ENCODE assay signal across 2 cellular contexts in the genomic region with DNA sequence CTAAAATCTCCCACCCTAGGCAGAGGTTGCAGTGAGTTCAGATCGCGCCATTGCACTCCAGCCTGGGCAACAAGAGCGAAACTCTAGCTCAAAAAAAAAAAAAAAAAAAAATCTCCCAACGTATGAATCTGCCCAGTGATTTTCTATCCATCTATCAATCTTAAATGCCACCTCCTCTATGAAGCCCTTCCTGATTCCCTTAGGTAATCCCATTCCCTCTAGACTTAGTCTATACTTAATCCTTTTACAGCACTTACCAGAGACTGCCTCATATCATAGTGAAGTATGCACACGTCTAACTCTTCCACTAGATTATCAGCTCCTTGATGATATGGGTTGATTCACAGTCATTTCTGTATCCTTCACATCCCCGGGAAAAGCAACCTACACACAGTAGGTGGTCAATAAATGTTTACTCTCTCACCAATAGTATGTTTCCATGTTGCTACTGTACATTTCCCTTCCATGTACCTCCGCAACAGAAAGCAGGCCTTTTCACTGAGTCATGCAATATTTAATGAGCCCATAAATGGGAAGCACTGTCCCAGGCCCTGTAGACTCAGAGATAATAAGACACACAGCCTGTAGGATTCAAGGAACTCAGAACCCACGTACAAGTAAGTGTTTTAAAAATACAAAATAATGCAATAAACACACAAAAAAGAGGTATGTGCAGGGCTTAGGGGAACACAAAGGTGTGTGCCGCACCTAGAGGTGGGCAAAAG.
TF ChIP-seq lines count a peak whose summit lies in the region.

No MANE protein-coding gene starts in this region.

TF ChIP-seq in SK-N-SH, 30 proteins besides CTCF, POLR2A, EP300 and RAD21 (continued from another document):
- TF ChIP-seq, protein P1, sequence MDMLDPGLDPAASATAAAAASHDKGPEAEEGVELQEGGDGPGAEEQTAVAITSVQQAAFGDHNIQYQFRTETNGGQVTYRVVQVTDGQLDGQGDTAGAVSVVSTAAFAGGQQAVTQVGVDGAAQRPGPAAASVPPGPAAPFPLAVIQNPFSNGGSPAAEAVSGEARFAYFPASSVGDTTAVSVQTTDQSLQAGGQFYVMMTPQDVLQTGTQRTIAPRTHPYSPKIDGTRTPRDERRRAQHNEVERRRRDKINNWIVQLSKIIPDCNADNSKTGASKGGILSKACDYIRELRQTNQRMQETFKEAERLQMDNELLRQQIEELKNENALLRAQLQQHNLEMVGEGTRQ (IDR thresholded peaks at IDR 0.05; ENCODE audit: borderline replicate concordance, low read depth, low read length), result no peak
- TF ChIP-seq EZH2phosphoT487 (IDR thresholded peaks at IDR 0.05; ENCODE audit: borderline replicate concordance, low read depth), result no peak
- TF ChIP-seq ELF1 (IDR thresholded peaks at IDR 0.05), result no peak
- TF ChIP-seq, protein P2, sequence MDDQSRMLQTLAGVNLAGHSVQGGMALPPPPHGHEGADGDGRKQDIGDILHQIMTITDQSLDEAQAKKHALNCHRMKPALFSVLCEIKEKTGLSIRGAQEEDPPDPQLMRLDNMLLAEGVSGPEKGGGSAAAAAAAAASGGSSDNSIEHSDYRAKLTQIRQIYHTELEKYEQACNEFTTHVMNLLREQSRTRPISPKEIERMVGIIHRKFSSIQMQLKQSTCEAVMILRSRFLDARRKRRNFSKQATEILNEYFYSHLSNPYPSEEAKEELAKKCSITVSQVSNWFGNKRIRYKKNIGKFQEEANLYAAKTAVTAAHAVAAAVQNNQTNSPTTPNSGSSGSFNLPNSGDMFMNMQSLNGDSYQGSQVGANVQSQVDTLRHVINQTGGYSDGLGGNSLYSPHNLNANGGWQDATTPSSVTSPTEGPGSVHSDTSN (IDR thresholded peaks at IDR 0.05), result no peak
- TF ChIP-seq RXRA (IDR thresholded peaks at IDR 0.05; ENCODE audit: borderline replicate concordance, low read depth), result no peak
- TF ChIP-seq SMC3 (IDR thresholded peaks at IDR 0.05; ENCODE audit: low read depth, low read length), result no peak
- no peak for TF ChIP-seq NRF1 (IDR thresholded peaks at IDR 0.05; ENCODE audit: low read depth, low read length)
- TF ChIP-seq MXI1 (IDR thresholded peaks at IDR 0.05; ENCODE audit: low read depth, low read length), result no peak
- no peak for TF ChIP-seq TEAD4 (IDR thresholded peaks at IDR 0.05; ENCODE audit: borderline replicate concordance, insufficient read depth)
- no peak for TF ChIP-seq GABPA (IDR thresholded peaks at IDR 0.05; ENCODE audit: low read depth)
- TF ChIP-seq YY1 (IDR thresholded peaks at IDR 0.05; ENCODE audit: low read depth), result no peak
- TF ChIP-seq, protein P3, sequence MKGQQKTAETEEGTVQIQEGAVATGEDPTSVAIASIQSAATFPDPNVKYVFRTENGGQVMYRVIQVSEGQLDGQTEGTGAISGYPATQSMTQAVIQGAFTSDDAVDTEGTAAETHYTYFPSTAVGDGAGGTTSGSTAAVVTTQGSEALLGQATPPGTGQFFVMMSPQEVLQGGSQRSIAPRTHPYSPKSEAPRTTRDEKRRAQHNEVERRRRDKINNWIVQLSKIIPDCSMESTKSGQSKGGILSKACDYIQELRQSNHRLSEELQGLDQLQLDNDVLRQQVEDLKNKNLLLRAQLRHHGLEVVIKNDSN (IDR thresholded peaks at IDR 0.05; ENCODE audit: borderline replicate concordance, low read depth), result no peak
- TF ChIP-seq, protein P4, sequence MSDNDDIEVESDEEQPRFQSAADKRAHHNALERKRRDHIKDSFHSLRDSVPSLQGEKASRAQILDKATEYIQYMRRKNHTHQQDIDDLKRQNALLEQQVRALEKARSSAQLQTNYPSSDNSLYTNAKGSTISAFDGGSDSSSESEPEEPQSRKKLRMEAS (IDR thresholded peaks at IDR 0.05; ENCODE audit: low read depth), result no peak
- TF ChIP-seq FOXM1 (IDR thresholded peaks at IDR 0.05; ENCODE audit: low read depth), result no peak
TF ChIP-seq in SK-N-SH: peak in this region for 0.

TF ChIP-seq in SK-N-SH treated with all-trans-retinoic acid at 6 μM for 48 hours, 23 proteins besides CTCF, POLR2A, EP300 and RAD21 (continued from another document):
- TF ChIP-seq, protein P5, sequence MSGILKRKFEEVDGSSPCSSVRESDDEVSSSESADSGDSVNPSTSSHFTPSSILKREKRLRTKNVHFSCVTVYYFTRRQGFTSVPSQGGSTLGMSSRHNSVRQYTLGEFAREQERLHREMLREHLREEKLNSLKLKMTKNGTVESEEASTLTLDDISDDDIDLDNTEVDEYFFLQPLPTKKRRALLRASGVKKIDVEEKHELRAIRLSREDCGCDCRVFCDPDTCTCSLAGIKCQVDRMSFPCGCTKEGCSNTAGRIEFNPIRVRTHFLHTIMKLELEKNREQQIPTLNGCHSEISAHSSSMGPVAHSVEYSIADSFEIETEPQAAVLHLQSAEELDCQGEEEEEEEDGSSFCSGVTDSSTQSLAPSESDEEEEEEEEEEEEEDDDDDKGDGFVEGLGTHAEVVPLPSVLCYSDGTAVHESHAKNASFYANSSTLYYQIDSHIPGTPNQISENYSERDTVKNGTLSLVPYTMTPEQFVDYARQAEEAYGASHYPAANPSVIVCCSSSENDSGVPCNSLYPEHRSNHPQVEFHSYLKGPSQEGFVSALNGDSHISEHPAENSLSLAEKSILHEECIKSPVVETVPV (CRISPR knock-in tag; IDR thresholded peaks at IDR 0.05), result no peak
- TF ChIP-seq ZFP3 (CRISPR knock-in tag; IDR thresholded peaks at IDR 0.05) (no peak), ZFP30 (CRISPR knock-in tag; IDR thresholded peaks at IDR 0.05) (no peak), ESRRG (CRISPR knock-in tag; IDR thresholded peaks at IDR 0.05) (no peak), PPARA (CRISPR knock-in tag; IDR thresholded peaks at IDR 0.05; ENCODE audit: borderline replicate concordance) (no peak), ZNF565 (CRISPR knock-in tag; conservative IDR thresholded peaks at IDR 0.05; ENCODE audit: low read depth) (no peak), ISL1 (CRISPR knock-in tag; IDR thresholded peaks at IDR 0.05) (no peak), RARB (CRISPR knock-in tag; IDR thresholded peaks at IDR 0.05) (no peak), SNAI2 (CRISPR knock-in tag; IDR thresholded peaks at IDR 0.05) (no peak), OSR1 (CRISPR knock-in tag; IDR thresholded peaks at IDR 0.05) (no peak), ZNF8 (CRISPR knock-in tag; IDR thresholded peaks at IDR 0.05) (no peak), CSDC2 (CRISPR knock-in tag; IDR thresholded peaks at IDR 0.05) (no peak), GLIS3 (CRISPR knock-in tag; IDR thresholded peaks at IDR 0.05) (no peak)
- TF ChIP-seq, protein P6, sequence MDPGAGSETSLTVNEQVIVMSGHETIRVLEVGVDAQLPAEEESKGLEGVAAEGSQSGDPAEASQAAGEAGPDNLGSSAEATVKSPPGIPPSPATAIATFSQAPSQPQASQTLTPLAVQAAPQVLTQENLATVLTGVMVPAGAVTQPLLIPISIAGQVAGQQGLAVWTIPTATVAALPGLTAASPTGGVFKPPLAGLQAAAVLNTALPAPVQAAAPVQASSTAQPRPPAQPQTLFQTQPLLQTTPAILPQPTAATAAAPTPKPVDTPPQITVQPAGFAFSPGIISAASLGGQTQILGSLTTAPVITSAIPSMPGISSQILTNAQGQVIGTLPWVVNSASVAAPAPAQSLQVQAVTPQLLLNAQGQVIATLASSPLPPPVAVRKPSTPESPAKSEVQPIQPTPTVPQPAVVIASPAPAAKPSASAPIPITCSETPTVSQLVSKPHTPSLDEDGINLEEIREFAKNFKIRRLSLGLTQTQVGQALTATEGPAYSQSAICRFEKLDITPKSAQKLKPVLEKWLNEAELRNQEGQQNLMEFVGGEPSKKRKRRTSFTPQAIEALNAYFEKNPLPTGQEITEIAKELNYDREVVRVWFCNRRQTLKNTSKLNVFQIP (CRISPR knock-in tag; IDR thresholded peaks at IDR 0.05; ENCODE audit: borderline replicate concordance, low read depth), result no peak
- TF ChIP-seq, protein P7, sequence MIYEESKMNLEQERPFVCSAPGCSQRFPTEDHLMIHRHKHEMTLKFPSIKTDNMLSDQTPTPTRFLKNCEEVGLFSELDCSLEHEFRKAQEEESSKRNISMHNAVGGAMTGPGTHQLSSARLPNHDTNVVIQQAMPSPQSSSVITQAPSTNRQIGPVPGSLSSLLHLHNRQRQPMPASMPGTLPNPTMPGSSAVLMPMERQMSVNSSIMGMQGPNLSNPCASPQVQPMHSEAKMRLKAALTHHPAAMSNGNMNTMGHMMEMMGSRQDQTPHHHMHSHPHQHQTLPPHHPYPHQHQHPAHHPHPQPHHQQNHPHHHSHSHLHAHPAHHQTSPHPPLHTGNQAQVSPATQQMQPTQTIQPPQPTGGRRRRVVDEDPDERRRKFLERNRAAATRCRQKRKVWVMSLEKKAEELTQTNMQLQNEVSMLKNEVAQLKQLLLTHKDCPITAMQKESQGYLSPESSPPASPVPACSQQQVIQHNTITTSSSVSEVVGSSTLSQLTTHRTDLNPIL (CRISPR knock-in tag; IDR thresholded peaks at IDR 0.05; ENCODE audit: low read depth), result no peak
